ENCODE assay signal across 8 cellular contexts in genomic region chr15:68818671-68819450, GRCh38. TPM values are rescaled to one million over a fixed set of nuclear protein-coding genes. Genes with fewer than 3 reads are reported as not detected.
DNase-seq lines count a peak whose midpoint lies in the region; ATAC-seq and TF ChIP-seq lines count a peak whose summit lies in the region.

No MANE protein-coding gene starts in this region.

- BruUV-seq in OCI-LY7 (replicated peaks; lab: Mats Ljungman, UMichigan), result no TSS peak

- ATAC-seq in GM18907 (IDR thresholded peaks at IDR 0.05; ENCODE audit: unreplicated experiment) (peak; percentile 0), GM19324 (IDR thresholded peaks at IDR 0.05; ENCODE audit: low FRiP score, unreplicated experiment) (no peak)

- H4K20me1 ChIP-seq in OCI-LY7 (ENCODE audit: insufficient read depth, low read length), result peaks cover 34% of the 10 kb centered on the region

- H3K9me2 ChIP-seq in OCI-LY7 (ENCODE audit: insufficient read depth, low read length), result no peaks in the 10 kb centered on the region

- H3K79me2 ChIP-seq in OCI-LY7 (ENCODE audit: insufficient read depth, low read depth, low read length), result peaks cover 99% of the 10 kb centered on the region

- intact Hi-C loops in OCI-LY7 (cut with micrococcal nuclease; ENCODE audit: unreplicated experiment), result loop anchor here (1.0 to 10.0 kb wide), 3 partner anchors 26 to 636 kb away; partner anchors contain the start of gene RPLP1
- intact Hi-C loops in vagina (cut with DNase I), result loop anchor here (5.0 kb wide), 1 partner anchor 42 kb away; no protein-coding TSS in a partner anchor

- H3K4me2 ChIP-seq in OCI-LY7 (ENCODE audit: low read length), result peak overlapping the region; percentile 93

- H3K27ac ChIP-seq in 22Rv1, result peak overlapping the region; percentile 87
- H3K27ac ChIP-seq in OCI-LY7 (ENCODE audit: low read depth, low read length, poor library complexity, severe bottlenecking), result peak overlapping the region; percentile 91
- H3K27ac ChIP-seq in vagina, result peak overlapping the region; percentile 98

- POLR2A ChIA-PET in OCI-LY7 (lab: Charles Lee), result interaction anchor here (0.6 to 6.0 kb wide), 7 partner anchors 15 to 714 kb away, joined by 3 to 96 read pairs (median 3); no protein-coding TSS in a partner anchor

- H3K36me3 ChIP-seq in OCI-LY7 (ENCODE audit: insufficient read depth, low read length) (peaks cover 70% of the 10 kb centered on the region), neuron (ENCODE audit: insufficient read depth, low read length) (peaks cover 3% of the 10 kb centered on the region), vagina (no peaks in the 10 kb centered on the region)

- H3K4me1 ChIP-seq in OCI-LY7 (ENCODE audit: insufficient read depth, low read length, poor library complexity, severe bottlenecking) (peaks cover 42% of the 10 kb centered on the region), neuron (ENCODE audit: insufficient read depth, low read length) (peaks cover 35% of the 10 kb centered on the region), vagina (peaks cover 44% of the 10 kb centered on the region)

- H3K9me3 ChIP-seq in OCI-LY7 (ENCODE audit: low read length), result no peaks in the 10 kb centered on the region
- H3K9me3 ChIP-seq in neuron (ENCODE audit: low read length), result no peaks in the 10 kb centered on the region
- H3K9me3 ChIP-seq in vagina, result no peaks in the 10 kb centered on the region

- DNase-seq in OCI-LY7 (ENCODE audit: low spot score) (peak; percentile 81), germinal center (ENCODE audit: low spot score) (peak; percentile 71), vagina (ENCODE audit: extremely low spot score in 2 of 2) (no peak)
- peak; percentile 18 for DNase-seq in activated effector memory CD4-positive, alpha-beta T cell treated with Interleukin-2 at 50 U/mL for 16 hours

- H3K27me3 ChIP-seq in neuron (ENCODE audit: insufficient read depth, low read length) (no peaks in the 10 kb centered on the region), vagina (no peaks in the 10 kb centered on the region)

- no peak for TF ChIP-seq POLR2A in vagina (IDR thresholded peaks at IDR 0.05)

- TF ChIP-seq CTCF in 22Rv1 (IDR thresholded peaks at IDR 0.05) (no peak), OCI-LY7 (conservative IDR thresholded peaks at IDR 0.05; ENCODE audit: low read length) (no peak), vagina (IDR thresholded peaks at IDR 0.05) (no peak)

- CTCF ChIA-PET in OCI-LY7 (lab: Charles Lee; ENCODE audit: unreplicated experiment), result no interaction called here

- no peak overlapping the region for H2AFZ ChIP-seq in OCI-LY7 (ENCODE audit: low read length)
- peak overlapping the region; percentile 22 for H2AFZ ChIP-seq in neuron (ENCODE audit: low read depth, low read length)

- H3K4me3 ChIP-seq in OCI-LY7 (ENCODE audit: low read depth, low read length, poor library complexity, severe bottlenecking) (peak overlapping the region; percentile 95), neuron (ENCODE audit: low read length) (peak overlapping the region; percentile 69), vagina (peak overlapping the region; percentile 66 to 99)

RNA-seq across cellular contexts. Expression of gene ANP32A, which starts 1.8 kb away (rescaled TPM):
- total RNA-seq in OCI-LY7 (2014; rRNA removed; shearing (Covaris generic)), result 232 and 282 TPM in 2 replicates
- total RNA-seq in OCI-LY7 (2022) (563 and 580 TPM in 2 replicates), vagina (55.2 TPM)

Comparison
In these comparisons a context has a peak if more than half of its experiments do, and no peak if none do; other contexts are left out.
1. DNase-seq: peak in OCI-LY7 (single experiment), activated effector memory CD4-positive, alpha-beta T cell treated with Interleukin-2 at 50 U/mL for 16 hours (single experiment) and germinal center (single experiment); none in vagina (0 of 2).
2. Peak in every context shown above with its lines, with median percentiles within 50 percentile points of each other: H3K27ac ChIP-seq and H3K4me3 ChIP-seq.